Comparison of ENCODE assay signal across 1 cellular context in genomic region chr10:97682042-97682441, GRCh38.
TF ChIP-seq lines count a peak whose summit lies in the region.

No MANE protein-coding gene starts in this region.

TF ChIP-seq in HepG2, 621 proteins besides CTCF, POLR2A, EP300 and RAD21 (continued from another document):
- TF ChIP-seq PRDM15 (CRISPR knock-in tag; IDR thresholded peaks at IDR 0.05), result no peak
